Comparison of ENCODE assay signal across 9 cellular contexts in genomic region chr1:207925210-207925609, GRCh38. TPM values are rescaled to one million over a fixed set of nuclear protein-coding genes. Genes with fewer than 3 reads are reported as not detected.
DNase-seq lines count a peak whose midpoint lies in the region; ATAC-seq, FAIRE-seq and TF ChIP-seq lines count a peak whose summit lies in the region.
"Had no signal": no experiment of that assay in that cellular context is flagged by ENCODE, and none has a peak within 500 bp of the region (broad histone marks: within the 10 kb centered on the region; RNA-seq: fewer than 3 reads in every experiment).

No MANE protein-coding gene starts in this region.

- H3K36me3 ChIP-seq in GM23248 (ENCODE audit: low read depth) (no peaks in the 10 kb centered on the region), WERI-Rb-1 (no peaks in the 10 kb centered on the region), cardiac muscle cell (no peaks in the 10 kb centered on the region)

- intact Hi-C loops in sciatic nerve (cut with DNase I): no loop called here

- H3K27ac ChIP-seq in GM23248 (peak overlapping the region; percentile 32), WERI-Rb-1 (peak overlapping the region; percentile 91), cardiac muscle cell (no peak overlapping the region)
- H3K27ac ChIP-seq: SK-N-MC had no signal

- H3K9me3 ChIP-seq in GM23248 (ENCODE audit: low read depth) (no peaks in the 10 kb centered on the region), WERI-Rb-1 (ENCODE audit: severe bottlenecking) (peaks cover 3% of the 10 kb centered on the region), cardiac muscle cell (ENCODE audit: low read depth) (no peaks in the 10 kb centered on the region)

- peak overlapping the region; percentile 83 for H2AFZ ChIP-seq in GM23248

- H3K4me1 ChIP-seq in GM23248 (ENCODE audit: insufficient read depth) (peaks cover 7% of the 10 kb centered on the region; the same call in 1 of the 2 replicates), cardiac muscle cell (ENCODE audit: low read depth) (peaks cover 30% of the 10 kb centered on the region)

- H3F3A ChIP-seq in GM23248 (ENCODE audit: insufficient read depth): no peaks in the 10 kb centered on the region

- in situ Hi-C loops in GM23248 (cut with MboI): no loop called here

- H4K20me1 ChIP-seq in GM23248 (ENCODE audit: insufficient read depth): 0 out of 2 replicates have a peak, but pooled peaks cover 2% of the 10 kb centered on the region

- DNase-seq in GM23248: peak; percentile 58
- peak; percentile 99 for DNase-seq in WERI-Rb-1
- DNase-seq in cardiac muscle cell (ENCODE audit: low read depth in 1 of 2, low spot score in 1 of 2): peak; percentile 25 to 55
- DNase-seq in sciatic nerve (ENCODE audit: low spot score): no peak
- DNase-seq in HTR-8/SVneo (ENCODE audit: insufficient read length, low spot score): no peak
- DNase-seq in GM12891 (ENCODE audit: insufficient read length, low spot score): no peak
- no peak for DNase-seq in activated effector memory CD4-positive, alpha-beta T cell treated with Interleukin-2 at 50 U/mL for 16 hours

- peak overlapping the region; percentile 43 for H3K4me2 ChIP-seq in GM23248 (ENCODE audit: unreplicated experiment)

- TF ChIP-seq CTCF in WERI-Rb-1 (IDR thresholded peaks at IDR 0.05; ENCODE audit: low read depth, low read length) (no peak), cardiac muscle cell (IDR thresholded peaks at IDR 0.05; ENCODE audit: low read depth, low read length) (no peak)

- H3K4me3 ChIP-seq in GM23248 (no peak overlapping the region), WERI-Rb-1 (ENCODE audit: low read depth, low read length) (no peak overlapping the region), cardiac muscle cell (no peak overlapping the region)
- H3K4me3 ChIP-seq: SK-N-MC had no signal

- no peaks in the 10 kb centered on the region for H3K9me2 ChIP-seq in GM23248 (ENCODE audit: insufficient read depth)

- H3K79me2 ChIP-seq in GM23248 (ENCODE audit: insufficient read depth): no peaks in the 10 kb centered on the region

- no peak for TF ChIP-seq POLR2A in GM12891 (IDR thresholded peaks at IDR 0.05; ENCODE audit: low read depth, low read length)

- peaks cover 8% of the 10 kb centered on the region; the same call in 1 of the 2 replicates for H3K27me3 ChIP-seq in GM23248 (replicated peaks; ENCODE audit: insufficient read depth)
- no peaks in the 10 kb centered on the region for H3K27me3 ChIP-seq in WERI-Rb-1 (ENCODE audit: insufficient read depth, low read depth, severe bottlenecking)
- peaks cover 12% of the 10 kb centered on the region for H3K27me3 ChIP-seq in cardiac muscle cell

- 9% methylated on average over 8 of the region's 8 CpGs for WGBS in GM23248 (ENCODE audit: low coverage in 1 of 2, low lambda C conversion rate in 2 of 2, missing lambda C conversion rate in 2 of 2), 2 experiments

- ATAC-seq in sciatic nerve (peak; percentile 65), GM18519 (IDR thresholded peaks at IDR 0.05; ENCODE audit: low FRiP score, unreplicated experiment) (no peak)

- no peak for FAIRE-seq in HTR-8/SVneo (lab: Jason Lieb, UNC)
- no peak for FAIRE-seq in GM12891 (lab: Jason Lieb, UNC)

- peak overlapping the region; percentile 39; the same call in 1 of the 2 replicates for H3K9ac ChIP-seq in GM23248

TF ChIP-seq in GM12891, 5 proteins besides CTCF, POLR2A, EP300 and RAD21:
- TF ChIP-seq POU2F2 (IDR thresholded peaks at IDR 0.05; ENCODE audit: low read depth, low read length) (no peak), TAF1 (IDR thresholded peaks at IDR 0.05; ENCODE audit: low read depth, low read length) (no peak)

RNA-seq across cellular contexts. Expression of gene CD34, which starts 14.3 kb away (rescaled TPM):
- total RNA-seq in GM23248 (2014; rRNA removed; shearing (Covaris generic)): not detected in 2 replicates
- 0.24 and 0.34 TPM in 2 replicates for polyA plus RNA-seq in GM23248 (2016; fragmentation: Nextera tagmentation; extraction: Ambion mirVana)
- total RNA-seq in cardiac muscle cell: 0.04 and 0.27 TPM in 2 replicates
- 0.29 and 0.94 TPM in 2 replicates for polyA plus RNA-seq in cardiac muscle cell
- total RNA-seq in sciatic nerve: 103 TPM
- not detected for polyA plus RNA-seq in GM12891 (2012; ENCODE audit: low read depth, missing spikeins)

Comparison
In these comparisons a context has a peak if more than half of its experiments do, and no peak if none do; other contexts are left out.
1. DNase-seq: peak in GM23248 (single experiment), WERI-Rb-1 (single experiment) and cardiac muscle cell (2 of 2); none in sciatic nerve (single experiment), HTR-8/SVneo (single experiment), GM12891 (single experiment) and activated effector memory CD4-positive, alpha-beta T cell treated with Interleukin-2 at 50 U/mL for 16 hours (single experiment).
2. RNA of gene CD34, which starts 14.3 kb away (total RNA-seq): 103 TPM in sciatic nerve (single experiment); 0.04 to 0.27 TPM in cardiac muscle cell and not detected in GM23248; every median in the first group is over 10 times any median in the second.